ENCODE assay signal across 3 cellular contexts in genomic region chr6:38062066-38062465, GRCh38.
"Had no signal": no experiment of that assay in that cellular context is flagged by ENCODE, and none has a peak within 500 bp of the region (broad histone marks: within the 10 kb centered on the region; RNA-seq: fewer than 3 reads in every experiment).

No MANE protein-coding gene starts in this region.

- H3K4me3 ChIP-seq: GM12878 had no signal

- ATAC-seq: GM12878 had no signal

- DNase-seq: GDM1, GF-D8 had no signal
